Comparison of ENCODE assay signal across 2 cellular contexts in the genomic region with DNA sequence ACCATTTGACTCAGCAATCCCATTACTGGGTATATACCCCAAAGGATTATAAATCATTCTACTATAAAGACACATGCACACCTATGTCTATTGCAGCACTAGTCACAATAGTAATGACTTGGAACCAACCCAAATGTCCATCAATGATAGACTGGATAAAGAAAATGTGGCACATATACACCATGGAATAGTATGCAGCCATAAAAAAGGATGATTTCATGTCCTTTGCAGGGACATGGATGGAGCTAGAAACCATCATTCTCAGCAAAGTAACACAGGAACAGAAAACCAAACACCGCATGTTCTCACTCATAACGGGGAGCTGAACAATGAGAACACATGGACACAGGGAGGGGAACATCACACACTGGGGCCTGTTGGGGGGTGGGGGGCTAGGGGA. TPM values are rescaled to one million over a fixed set of nuclear protein-coding genes. Genes with fewer than 3 reads are reported as not detected.
"Had no signal": no experiment of that assay in that cellular context is flagged by ENCODE, and none has a peak within 500 bp of the region (broad histone marks: within the 10 kb centered on the region; RNA-seq: fewer than 3 reads in every experiment).

No MANE protein-coding gene starts in this region.

RNA-seq across cellular contexts. Expression of gene ALOX12, which starts 44.9 kb away (rescaled TPM):
- total RNA-seq: G401, GM12878 had no signal
